8 cellular contexts compared by ENCODE assay signal in the genomic region with DNA sequence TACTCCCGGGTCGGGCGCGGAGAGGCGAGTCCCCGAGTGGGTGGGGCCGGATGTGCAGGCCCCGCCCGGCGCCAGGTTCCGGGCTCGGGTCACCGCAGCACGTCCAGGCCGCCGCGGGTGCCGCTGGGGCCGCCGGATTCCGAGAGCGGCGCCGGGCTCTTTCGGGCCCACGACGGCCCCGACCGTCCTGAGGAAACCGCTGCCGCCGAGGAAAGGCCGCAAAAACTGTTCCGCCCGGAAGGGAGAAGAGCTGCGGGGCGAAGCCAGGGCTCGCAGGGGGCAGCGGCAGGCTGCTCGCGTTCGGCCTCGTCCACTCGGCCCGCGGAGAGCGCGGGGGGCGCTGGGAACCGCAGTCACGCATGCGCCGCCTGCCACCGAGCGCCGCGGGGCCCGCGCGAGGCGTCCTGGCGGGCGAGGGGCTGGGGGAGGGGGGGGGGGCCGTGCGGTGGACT. TPM values are rescaled to one million over a fixed set of nuclear protein-coding genes. Genes with fewer than 3 reads are reported as not detected.
A peak's percentile ranks its signal among the peaks of the same experiment; 100 is the strongest.
DNase-seq lines count a peak whose midpoint lies in the region; ATAC-seq and TF ChIP-seq lines count a peak whose summit lies in the region.

TSS of gene ZKSCAN2 (minus strand) at position 342 of the 452 bp plus-strand sequence. CDS start 718 bp downstream, outside the sequence.

- H2AFZ ChIP-seq in DND-41 (ENCODE audit: low read depth, low read length) (peak within 1 kb of the TSS; percentile 89), neuron (ENCODE audit: low read depth, low read length) (peak within 1 kb of the TSS; percentile 60)

- TF ChIP-seq CTCF in DND-41 (IDR thresholded peaks at IDR 0.05; ENCODE audit: borderline replicate concordance, extremely low read depth, low read length, poor library complexity, severe bottlenecking) (no peak), foreskin keratinocyte (conservative IDR thresholded peaks at IDR 0.05) (no peak)

- H3K27me3 ChIP-seq in DND-41 (ENCODE audit: insufficient read depth, low read length, poor library complexity): no peaks in the 10 kb centered on the region
- H3K27me3 ChIP-seq in foreskin keratinocyte: no peaks in the 10 kb centered on the region
- H3K27me3 ChIP-seq in neuron (ENCODE audit: insufficient read depth, low read length): no peaks in the 10 kb centered on the region

- H3K79me2 ChIP-seq in DND-41 (ENCODE audit: insufficient read depth, low read length): peaks cover 76% of the 10 kb centered on the region

- ATAC-seq in DND-41 (ENCODE audit: insufficient read depth, low read depth) (peak; percentile 75), GM21528 (IDR thresholded peaks at IDR 0.05; ENCODE audit: low FRiP score, unreplicated experiment) (peak; percentile 85), foreskin keratinocyte (peak; percentile 88)

- peak; percentile 75 for TF ChIP-seq POLR2A in Raji (IDR thresholded peaks at IDR 0.05; ENCODE audit: insufficient read depth, low read depth, low read length)

- H3K4me1 ChIP-seq in DND-41 (ENCODE audit: insufficient read depth, low read length) (peaks cover 53% of the 10 kb centered on the region), foreskin keratinocyte (no peaks in the 10 kb centered on the region), neuron (ENCODE audit: insufficient read depth, low read length) (peaks cover 33% of the 10 kb centered on the region)

- H3K9ac ChIP-seq in DND-41 (ENCODE audit: low read depth, low read length): peak within 1 kb of the TSS; percentile 89

- peak within 1 kb of the TSS; percentile 72 for H3K4me2 ChIP-seq in DND-41 (ENCODE audit: insufficient read depth, low read length)

- peak; percentile 81 for DNase-seq in DND-41
- DNase-seq in HuH-7.5 (ENCODE audit: low spot score): peak; percentile 71
- peak; percentile 70 for DNase-seq in activated gamma-delta T cell treated with anti-CD3 and anti-CD28 coated beads, Interleukin-2, amount 50 U/mL, for 16 hours (ENCODE audit: low read depth)
- DNase-seq in foreskin keratinocyte: peak; percentile 71 to 84
- DNase-seq in stromal cell of bone marrow (ENCODE audit: low read depth): peak; percentile 76

- H3K36me3 ChIP-seq in DND-41 (ENCODE audit: insufficient read depth, low read length) (peaks cover 47% of the 10 kb centered on the region), neuron (ENCODE audit: insufficient read depth, low read length) (peaks cover 22% of the 10 kb centered on the region)

- H4K20me1 ChIP-seq in DND-41 (ENCODE audit: insufficient read depth, low read length): peaks cover 30% of the 10 kb centered on the region; the same call in 1 of the 2 replicates

- no peaks in the 10 kb centered on the region for H3K9me3 ChIP-seq in DND-41 (ENCODE audit: insufficient read depth, low read length, severe bottlenecking)
- H3K9me3 ChIP-seq in neuron (ENCODE audit: low read length): no peaks in the 10 kb centered on the region

- H3K27ac ChIP-seq in DND-41 (ENCODE audit: low read length): peak within 1 kb of the TSS; percentile 88
- peak within 1 kb of the TSS; percentile 94 for H3K27ac ChIP-seq in foreskin keratinocyte

- H3K4me3 ChIP-seq in DND-41 (ENCODE audit: low read depth in 1 of 2, low read length in 2 of 2) (peak within 1 kb of the TSS; percentile 45 to 69), neuron (ENCODE audit: low read length) (peak within 1 kb of the TSS; percentile 56)

RNA-seq across cellular contexts. Expression of gene ZKSCAN2, which starts in this region (rescaled TPM):
- total RNA-seq in foreskin keratinocyte: 3.5 and 3.8 TPM in 2 replicates
- polyA plus RNA-seq in foreskin keratinocyte: 0.78 and 0.84 TPM in 2 replicates

Comparison
In these comparisons a context has a peak if more than half of its experiments do, and no peak if none do; other contexts are left out.
1. Peak in every context shown above with its lines: DNase-seq, ATAC-seq, H3K4me3 ChIP-seq and H3K27ac ChIP-seq.